28 cellular contexts compared by ENCODE assay signal in genomic region chr10:24841530-24841929, GRCh38.
"Had no signal": no experiment of that assay in that cellular context is flagged by ENCODE, and none has a peak within 500 bp of the region (broad histone marks: within the 10 kb centered on the region; RNA-seq: fewer than 3 reads in every experiment).

No MANE protein-coding gene starts in this region.

- FAIRE-seq: urothelium cell line had no signal

- H3K27me3 ChIP-seq: stomach, suprapubic skin, testis, thyroid gland, tibial artery, tibial nerve, transverse colon, upper lobe of left lung, upper lobe of right lung, uterus, vagina had no signal

- H3K4me3 Mint-ChIP-seq: stimulated activated effector memory CD8-positive, alpha-beta T cell treated with anti-CD3 and anti-CD28 coated beads, Interleukin-12 subunit alpha, Interleukin-12 subunit beta, amount 100 ng/mL, for 72 hours; stimulated activated memory B cell treated with anti-CD40 and anti-IgM and Interleukin-4, amounts not matched to agents 10 μg/mL and 1 μg/mL and 100 μg/mL, for 72 hours; stimulated activated naive B cell treated with anti-CD40 and anti-IgM and Interleukin-4, amounts not matched to agents 10 μg/mL and 1 μg/mL and 100 μg/mL, for 72 hours; stimulated activated naive CD8-positive, alpha-beta T cell treated with anti-CD3 and anti-CD28 coated beads, Interleukin-15, amount 100 ng/mL, for 72 hours; stimulated activated naive CD8-positive, alpha-beta T cell treated with anti-CD3 and anti-CD28 coated beads, Interleukin-15, Interleukin-2, amounts not matched to agents 100 ng/mL and 50 ng/mL, for 24 hours; type B pancreatic cell had no signal

- H3K27ac ChIP-seq: stomach, suprapubic skin, testis, thoracic aorta, thyroid gland, tibial artery, tibial nerve, transverse colon, upper lobe of left lung, upper lobe of right lung, uterus, vagina had no signal

- H3K36me3 ChIP-seq: stomach, suprapubic skin, thoracic aorta, thyroid gland, tibial artery, tibial nerve, transverse colon, upper lobe of left lung, upper lobe of right lung, uterus, vagina had no signal

- H3K36me3 Mint-ChIP-seq: stimulated activated effector memory CD8-positive, alpha-beta T cell treated with anti-CD3 and anti-CD28 coated beads, Interleukin-12 subunit alpha, Interleukin-12 subunit beta, amount 100 ng/mL, for 72 hours; stimulated activated memory B cell treated with anti-CD40 and anti-IgM and Interleukin-4, amounts not matched to agents 10 μg/mL and 1 μg/mL and 100 μg/mL, for 72 hours; stimulated activated naive B cell treated with anti-CD40 and anti-IgM and Interleukin-4, amounts not matched to agents 10 μg/mL and 1 μg/mL and 100 μg/mL, for 72 hours; type B pancreatic cell had no signal

- H3K4me1 ChIP-seq: stomach, suprapubic skin, testis, thyroid gland, tibial artery, tibial nerve, transverse colon, upper lobe of left lung, upper lobe of right lung, uterus, vagina had no signal

- ATAC-seq: stimulated activated effector memory CD8-positive, alpha-beta T cell treated with anti-CD3 and anti-CD28 coated beads, Interleukin-12 subunit alpha, Interleukin-12 subunit beta, amount 100 ng/mL, for 72 hours; stimulated activated memory B cell treated with anti-CD40 and anti-IgM and Interleukin-4, amounts not matched to agents 10 μg/mL and 1 μg/mL and 100 μg/mL, for 72 hours; stimulated activated naive B cell treated with anti-CD40 and anti-IgM and Interleukin-4, amounts not matched to agents 10 μg/mL and 1 μg/mL and 100 μg/mL, for 72 hours; stimulated activated naive CD8-positive, alpha-beta T cell treated with anti-CD3 and anti-CD28 coated beads, Interleukin-15, amount 100 ng/mL, for 72 hours; stimulated activated naive CD8-positive, alpha-beta T cell treated with anti-CD3 and anti-CD28 coated beads, Interleukin-15, Interleukin-2, amounts not matched to agents 100 U/mL and 50 U/mL, for 24 hours; upper lobe of right lung had no signal

- H3K4me3 ChIP-seq: stomach, suprapubic skin, testis, thoracic aorta, thyroid gland, tibial artery, tibial nerve, transverse colon, upper lobe of left lung, upper lobe of right lung, uterus, vagina had no signal

- H3K9me3 Mint-ChIP-seq: stimulated activated naive CD8-positive, alpha-beta T cell treated with anti-CD3 and anti-CD28 coated beads, Interleukin-15, Interleukin-2, amounts not matched to agents 100 ng/mL and 50 ng/mL, for 24 hours had no signal

- H3K9me3 ChIP-seq: stomach, suprapubic skin, testis, thoracic aorta, thyroid gland, transverse colon, upper lobe of left lung, upper lobe of right lung, uterus, vagina had no signal

- H3K27me3 Mint-ChIP-seq: stimulated activated memory B cell treated with anti-CD40 and anti-IgM and Interleukin-4, amounts not matched to agents 10 μg/mL and 1 μg/mL and 100 μg/mL, for 72 hours; stimulated activated naive CD8-positive, alpha-beta T cell treated with anti-CD3 and anti-CD28 coated beads, Interleukin-15, amount 100 ng/mL, for 72 hours; stimulated activated naive CD8-positive, alpha-beta T cell treated with anti-CD3 and anti-CD28 coated beads, Interleukin-15, Interleukin-2, amounts not matched to agents 100 ng/mL and 50 ng/mL, for 24 hours; type B pancreatic cell had no signal

- DNase-seq: stimulated activated CD4-positive, alpha-beta T cell treated with anti-CD3 and anti-CD28 coated beads, Interleukin-2, amount 100 ng/mL, for 48 hours; stimulated activated CD4-positive, alpha-beta T cell treated with anti-CD3 and anti-CD28 coated beads, Interleukin-4, amount 100 ng/mL, for 1 hour; stimulated activated CD4-positive, alpha-beta T cell treated with anti-CD3 and anti-CD28 coated beads, Interleukin-4, amount 100 ng/mL, for 24 hours; stimulated activated CD4-positive, alpha-beta T cell treated with anti-CD3 and anti-CD28 coated beads, Interleukin-4, amount 100 ng/mL, for 4 hours; stimulated activated CD8-positive, alpha-beta memory T cell treated with anti-CD3 and anti-CD28 coated beads, Interleukin-4, amount 100 ng/mL, for 48 hours; stimulated activated naive B cell treated with anti-CD40 and anti-IgM and Interleukin-4, amounts not matched to agents 10 μg/mL and 1 μg/mL and 100 μg/mL, for 72 hours; stimulated activated naive CD4-positive, alpha-beta T cell; stimulated activated naive CD4-positive, alpha-beta T cell treated with Interleukin-2 at 50 U/mL for 16 hours; stimulated activated naive CD8-positive, alpha-beta T cell treated with anti-CD3 and anti-CD28 coated beads, Interleukin-15, amount 100 ng/mL, for 72 hours; stimulated activated naive CD8-positive, alpha-beta T cell treated with anti-CD3 and anti-CD28 coated beads, Interleukin-15, Interleukin-2, amounts not matched to agents 100 U/mL and 50 U/mL, for 24 hours; stomach; substantia nigra; testis; thyroid gland; tibial artery; transverse colon; upper lobe of left lung; upper lobe of right lung; uterus had no signal

- H3K27ac Mint-ChIP-seq: stimulated activated effector memory CD8-positive, alpha-beta T cell treated with anti-CD3 and anti-CD28 coated beads, Interleukin-12 subunit alpha, Interleukin-12 subunit beta, amount 100 ng/mL, for 72 hours; stimulated activated memory B cell treated with anti-CD40 and anti-IgM and Interleukin-4, amounts not matched to agents 10 μg/mL and 1 μg/mL and 100 μg/mL, for 72 hours; stimulated activated naive B cell treated with anti-CD40 and anti-IgM and Interleukin-4, amounts not matched to agents 10 μg/mL and 1 μg/mL and 100 μg/mL, for 72 hours; stimulated activated naive CD8-positive, alpha-beta T cell treated with anti-CD3 and anti-CD28 coated beads, Interleukin-15, amount 100 ng/mL, for 72 hours; stimulated activated naive CD8-positive, alpha-beta T cell treated with anti-CD3 and anti-CD28 coated beads, Interleukin-15, Interleukin-2, amounts not matched to agents 100 ng/mL and 50 ng/mL, for 24 hours; type B pancreatic cell had no signal

- H3K4me1 Mint-ChIP-seq: stimulated activated memory B cell treated with anti-CD40 and anti-IgM and Interleukin-4, amounts not matched to agents 10 μg/mL and 1 μg/mL and 100 μg/mL, for 72 hours; stimulated activated naive B cell treated with anti-CD40 and anti-IgM and Interleukin-4, amounts not matched to agents 10 μg/mL and 1 μg/mL and 100 μg/mL, for 72 hours had no signal
